ENCODE assay signal across 1 cellular context in the genomic region with DNA sequence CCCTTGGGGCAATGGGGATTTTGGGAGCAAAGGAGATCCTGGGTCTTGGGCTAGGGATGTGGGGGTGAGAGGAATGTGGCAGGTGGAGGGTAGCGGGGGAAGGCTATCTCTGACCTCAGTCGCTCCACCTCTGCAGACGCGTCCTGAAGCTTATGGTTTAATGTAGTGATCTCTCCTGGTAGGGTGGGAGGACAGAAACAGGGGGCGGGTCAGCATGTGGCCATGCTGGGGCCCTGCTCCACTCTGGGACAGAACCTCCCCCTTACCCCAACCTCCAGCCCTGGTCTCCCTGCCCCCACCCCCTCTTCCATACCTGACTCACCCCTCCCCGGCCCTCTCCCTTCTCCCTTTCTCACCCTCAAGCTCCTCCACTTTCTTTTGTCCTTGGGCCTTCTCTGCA.
A peak's percentile ranks its signal among the peaks of the same experiment; 100 is the strongest.
TF ChIP-seq lines count a peak whose summit lies in the region.

No MANE protein-coding gene starts in this region.

TF ChIP-seq in K562, 482 proteins besides CTCF, POLR2A, EP300 and RAD21:
- peak; percentile 38 for TF ChIP-seq CCNT2 (IDR thresholded peaks at IDR 0.05; ENCODE audit: borderline replicate concordance, extremely low read depth, insufficient read length, low read depth, low read length)
- peak in 1 of 2 experiments; percentile 48; a peak in 1 of 4 replicates for TF ChIP-seq SIN3A (IDR thresholded peaks at IDR 0.05; ENCODE audit: borderline replicate concordance in 2 of 2, control insufficient read depth in 1 of 2, low read depth in 2 of 2, low read length in 2 of 2)
- TF ChIP-seq, protein P1, sequence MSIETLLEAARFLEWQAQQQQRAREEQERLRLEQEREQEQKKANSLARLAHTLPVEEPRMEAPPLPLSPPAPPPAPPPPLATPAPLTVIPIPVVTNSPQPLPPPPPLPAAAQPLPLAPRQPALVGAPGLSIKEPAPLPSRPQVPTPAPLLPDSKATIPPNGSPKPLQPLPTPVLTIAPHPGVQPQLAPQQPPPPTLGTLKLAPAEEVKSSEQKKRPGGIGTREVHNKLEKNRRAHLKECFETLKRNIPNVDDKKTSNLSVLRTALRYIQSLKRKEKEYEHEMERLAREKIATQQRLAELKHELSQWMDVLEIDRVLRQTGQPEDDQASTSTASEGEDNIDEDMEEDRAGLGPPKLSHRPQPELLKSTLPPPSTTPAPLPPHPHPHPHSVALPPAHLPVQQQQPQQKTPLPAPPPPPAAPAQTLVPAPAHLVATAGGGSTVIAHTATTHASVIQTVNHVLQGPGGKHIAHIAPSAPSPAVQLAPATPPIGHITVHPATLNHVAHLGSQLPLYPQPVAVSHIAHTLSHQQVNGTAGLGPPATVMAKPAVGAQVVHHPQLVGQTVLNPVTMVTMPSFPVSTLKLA (conservative IDR thresholded peaks at IDR 0.05), result 0 out of 4 replicates have a peak, but pooled peaks of 1 of the 2 experiments have one; percentile 15
- TF ChIP-seq, protein P2, sequence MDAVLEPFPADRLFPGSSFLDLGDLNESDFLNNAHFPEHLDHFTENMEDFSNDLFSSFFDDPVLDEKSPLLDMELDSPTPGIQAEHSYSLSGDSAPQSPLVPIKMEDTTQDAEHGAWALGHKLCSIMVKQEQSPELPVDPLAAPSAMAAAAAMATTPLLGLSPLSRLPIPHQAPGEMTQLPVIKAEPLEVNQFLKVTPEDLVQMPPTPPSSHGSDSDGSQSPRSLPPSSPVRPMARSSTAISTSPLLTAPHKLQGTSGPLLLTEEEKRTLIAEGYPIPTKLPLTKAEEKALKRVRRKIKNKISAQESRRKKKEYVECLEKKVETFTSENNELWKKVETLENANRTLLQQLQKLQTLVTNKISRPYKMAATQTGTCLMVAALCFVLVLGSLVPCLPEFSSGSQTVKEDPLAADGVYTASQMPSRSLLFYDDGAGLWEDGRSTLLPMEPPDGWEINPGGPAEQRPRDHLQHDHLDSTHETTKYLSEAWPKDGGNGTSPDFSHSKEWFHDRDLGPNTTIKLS (IDR thresholded peaks at IDR 0.05; ENCODE audit: borderline replicate concordance, low read depth), result no peak
- TF ChIP-seq ZNF778 (CRISPR knock-in tag; IDR thresholded peaks at IDR 0.05), result no peak
- no peak for TF ChIP-seq GATAD2B (IDR thresholded peaks at IDR 0.05; ENCODE audit: borderline replicate concordance)
- peak; percentile 23; the same call in 1 of the 2 replicates for TF ChIP-seq PHTF2 (CRISPR knock-in tag; IDR thresholded peaks at IDR 0.05)
- peak; percentile 42; the same call in 1 of the 2 replicates for TF ChIP-seq ZNF263 (CRISPR knock-in tag; IDR thresholded peaks at IDR 0.05; ENCODE audit: borderline replicate concordance)
- 0 out of 2 replicates have a peak, but pooled peaks have one; percentile 27 for TF ChIP-seq EGR1 (conservative IDR thresholded peaks at IDR 0.05)
